In the genomic region with DNA sequence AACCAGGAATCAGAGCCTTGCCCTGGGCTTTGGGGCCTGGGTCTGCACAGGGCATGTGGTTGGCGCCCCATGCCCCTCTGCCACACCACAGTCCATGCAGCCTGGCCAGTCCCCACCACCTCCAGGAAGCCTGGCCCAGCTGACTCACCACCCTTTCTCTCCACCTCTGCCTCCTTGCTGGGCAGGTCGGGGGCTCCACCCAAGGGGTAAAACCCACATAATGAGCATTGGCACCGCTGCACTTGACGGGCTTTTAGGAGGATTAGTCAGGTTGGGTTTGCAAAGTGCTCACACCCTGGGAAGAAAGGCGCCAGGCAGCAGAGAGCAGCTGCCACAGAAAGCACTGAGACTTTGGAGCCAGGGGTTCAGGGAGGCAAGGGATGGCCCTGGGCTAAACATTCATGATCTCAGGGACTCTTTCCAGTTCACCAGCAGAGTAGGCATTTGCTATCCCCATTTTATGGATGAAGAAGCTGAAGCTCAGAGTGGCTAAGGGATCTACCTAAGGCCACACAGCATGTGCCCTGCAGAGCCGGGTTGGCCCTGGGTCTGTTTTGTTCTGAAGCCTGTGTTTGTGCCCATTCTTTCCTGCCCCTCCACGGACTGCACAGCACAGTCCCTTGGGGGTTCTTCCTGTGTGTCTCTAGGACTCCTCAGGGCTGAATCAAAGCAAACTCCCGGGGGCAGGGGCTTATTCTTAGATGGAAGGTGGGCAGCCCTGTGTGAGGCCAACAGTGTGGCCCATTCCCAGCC, we compare ENCODE assay signal across 1 cellular context.
TF ChIP-seq lines count a peak whose summit lies in the region.

No MANE protein-coding gene starts in this region.

TF ChIP-seq in GM23338, 12 proteins besides CTCF, POLR2A, EP300 and RAD21 (continued from another document):
- no peak for TF ChIP-seq POLR2AphosphoS5 (IDR thresholded peaks at IDR 0.05; ENCODE audit: low read depth)
- no peak for TF ChIP-seq JUNB (IDR thresholded peaks at IDR 0.05; ENCODE audit: unreplicated experiment)
- TF ChIP-seq, protein P1, sequence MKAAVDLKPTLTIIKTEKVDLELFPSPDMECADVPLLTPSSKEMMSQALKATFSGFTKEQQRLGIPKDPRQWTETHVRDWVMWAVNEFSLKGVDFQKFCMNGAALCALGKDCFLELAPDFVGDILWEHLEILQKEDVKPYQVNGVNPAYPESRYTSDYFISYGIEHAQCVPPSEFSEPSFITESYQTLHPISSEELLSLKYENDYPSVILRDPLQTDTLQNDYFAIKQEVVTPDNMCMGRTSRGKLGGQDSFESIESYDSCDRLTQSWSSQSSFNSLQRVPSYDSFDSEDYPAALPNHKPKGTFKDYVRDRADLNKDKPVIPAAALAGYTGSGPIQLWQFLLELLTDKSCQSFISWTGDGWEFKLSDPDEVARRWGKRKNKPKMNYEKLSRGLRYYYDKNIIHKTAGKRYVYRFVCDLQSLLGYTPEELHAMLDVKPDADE (IDR thresholded peaks at IDR 0.05): no peak
- no peak for TF ChIP-seq EZH2 (IDR thresholded peaks at IDR 0.05; ENCODE audit: low read depth, unreplicated experiment)
- TF ChIP-seq STAT1 (IDR thresholded peaks at IDR 0.05; ENCODE audit: unreplicated experiment): no peak
TF ChIP-seq in GM23338: peak in this region for 0.
